16 cellular contexts compared by ENCODE assay signal in the genomic region with DNA sequence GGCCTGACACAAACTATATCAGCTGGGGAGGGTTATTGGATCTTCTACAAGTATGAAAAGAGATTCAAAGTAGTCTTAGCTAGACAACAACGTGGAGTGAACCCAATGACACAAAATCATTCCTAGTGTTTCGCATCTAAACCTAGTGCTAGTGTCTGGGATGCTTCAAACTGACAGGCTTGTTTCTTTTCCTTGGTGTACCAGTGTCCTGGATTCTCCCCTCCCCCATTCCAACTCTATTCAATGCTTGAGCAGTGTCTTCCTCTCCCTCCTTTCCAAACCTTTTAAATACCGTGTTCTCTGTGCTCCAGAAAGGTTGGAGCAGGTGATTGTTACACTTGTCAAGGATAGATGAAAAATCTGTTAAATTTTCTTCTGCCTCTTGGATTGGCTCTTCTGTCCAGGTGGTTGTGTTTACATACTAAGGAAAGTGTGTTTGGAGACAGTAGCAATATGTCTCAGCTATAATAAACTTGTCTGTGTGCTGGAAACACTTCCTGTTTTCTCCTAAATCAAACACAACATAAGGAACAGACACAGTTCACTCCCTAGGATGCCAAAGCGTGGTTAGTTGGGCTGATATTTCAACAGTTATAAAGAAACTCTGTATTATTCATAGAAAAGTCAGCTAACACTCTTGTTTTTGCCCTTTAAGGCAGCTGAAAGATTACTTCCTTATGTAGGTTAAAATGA. TPM values are rescaled to one million over a fixed set of nuclear protein-coding genes. Genes with fewer than 3 reads are reported as not detected.
DNase-seq lines count a peak whose midpoint lies in the region; ATAC-seq, FAIRE-seq and TF ChIP-seq lines count a peak whose summit lies in the region.
"Had no signal": no experiment of that assay in that cellular context is flagged by ENCODE, and none has a peak within 500 bp of the region (broad histone marks: within the 10 kb centered on the region; RNA-seq: fewer than 3 reads in every experiment).

No MANE protein-coding gene starts in this region.

- peaks cover 65 to 87% of the 10 kb centered on the region in 2 experiments for H3K4me1 Mint-ChIP-seq in H9
- H3K4me1 Mint-ChIP-seq: CD8-positive, alpha-beta memory T cell had no signal

- peaks cover 14 to 45% (median 42%) of the 10 kb centered on the region in 3 experiments for H3K36me3 Mint-ChIP-seq in H9 (ENCODE audit: insufficient read depth in 1 of 3, low read depth in 3 of 3)
- H3K36me3 Mint-ChIP-seq: CD8-positive, alpha-beta memory T cell had no signal

- H3K9me3 Mint-ChIP-seq in H9, result peaks cover 4 to 13% of the 10 kb centered on the region in 2 experiments
- H3K9me3 Mint-ChIP-seq: activated CD4-positive, alpha-beta memory T cell treated with anti-CD3 and anti-CD28 coated beads, Interleukin-2, amount 10 ng/mL, durations not matched to agents 7 days and 5 days; CD8-positive, alpha-beta memory T cell; T-helper 1 cell treated with Interleukin-12 subunit alpha and Interleukin-12 subunit beta and Interleukin-4 antibody, amounts not matched to agents 30 μg/mL and 1 μg/mL, for 36 hours had no signal

- peaks cover 3% of the 10 kb centered on the region for H3K23me2 ChIP-seq in H9 (ENCODE audit: insufficient read length, low read depth, low read length, poor library complexity, severe bottlenecking)

- FAIRE-seq in pancreas (lab: Jason Lieb, UNC), result peak; percentile 56

- no peak overlapping the region for H2BK12ac ChIP-seq in H9 (ENCODE audit: insufficient read length, low read depth, low read length)

- H3K4me3 ChIP-seq in choroid plexus epithelial cell (ENCODE audit: low read depth, low read length), result no peak overlapping the region
- no peak overlapping the region for H3K4me3 ChIP-seq in pancreas
- H3K4me3 ChIP-seq in Karpas-422 (ENCODE audit: low read length), result no peak overlapping the region
- H3K4me3 ChIP-seq: right atrium auricular region had no signal

- no peak overlapping the region for H2BK20ac ChIP-seq in H9 (ENCODE audit: low read depth, low read length, poor library complexity, severe bottlenecking)

- no peaks in the 10 kb centered on the region for H3K79me1 ChIP-seq in H9 (ENCODE audit: insufficient read depth, low read depth, low read length, poor library complexity, severe bottlenecking)

- no peak overlapping the region for H2BK15ac ChIP-seq in H9 (ENCODE audit: low read depth, low read length)

- H3K79me2 ChIP-seq in H9 (ENCODE audit: insufficient read depth, low read length) (peaks cover 3% of the 10 kb centered on the region; the same call in 1 of the 2 replicates), Karpas-422 (ENCODE audit: low read length) (no peaks in the 10 kb centered on the region)

- H3K27ac ChIP-seq in H9 (ENCODE audit: insufficient read length, low read depth, low read length) (peak overlapping the region; percentile 76), pancreas (peak overlapping the region in 1 of 4 donors; percentile 39), Karpas-422 (ENCODE audit: low read length) (no peak overlapping the region)
- H3K27ac ChIP-seq: HL-60, right atrium auricular region had no signal

- no peak overlapping the region for H3K14ac ChIP-seq in H9 (ENCODE audit: insufficient read depth, low read length)

- intact Hi-C loops in pancreas (cut with DNase I), result no loop called here

- DNase-seq in H9 (no peak), NCI-H2081 (lab: John Stamatoyannopoulos, UW) (peak; percentile 57 to 86), choroid plexus epithelial cell (ENCODE audit: low read depth) (peak; percentile 4), pancreas (no peak), SKM-1 treated with dmso at 0.1 percent for 144 hours (lab: John Stamatoyannopoulos, UW; ENCODE audit: unreplicated experiment) (no peak), Karpas-422 (no peak)
- DNase-seq in stimulated activated naive CD8-positive, alpha-beta T cell treated with anti-CD3 and anti-CD28 coated beads, Interleukin-15, Interleukin-2, amounts not matched to agents 100 U/mL and 50 U/mL, for 24 hours, result no peak
- DNase-seq: activated CD4-positive, alpha-beta memory T cell treated with anti-CD3 and anti-CD28 coated beads, Interleukin-2, amount 10 ng/mL, durations not matched to agents 7 days and 5 days; activated naive CD4-positive, alpha-beta T cell treated with Interleukin-2 at 50 U/mL for 16 hours; CD8-positive, alpha-beta memory T cell; erythroblast had no signal

- no peaks in the 10 kb centered on the region for H3K9me2 ChIP-seq in Karpas-422 (replicated peaks; ENCODE audit: insufficient read depth, low read length)

- peaks cover 2% of the 10 kb centered on the region; the same call in 1 of the 2 replicates for H3K27me3 Mint-ChIP-seq in H9 (ENCODE audit: low read depth)

- H3K18ac ChIP-seq in H9 (ENCODE audit: insufficient read length, low read depth, low read length), result no peak overlapping the region

- H3K56ac ChIP-seq in H9 (ENCODE audit: insufficient read length, low read depth, low read length), result no peak overlapping the region

- no peaks in the 10 kb centered on the region for H3K9me3 ChIP-seq in H9 (ENCODE audit: control insufficient read depth, low read depth, low read length)
- H3K9me3 ChIP-seq in pancreas, result no peaks in the 10 kb centered on the region
- no peaks in the 10 kb centered on the region for H3K9me3 ChIP-seq in Karpas-422 (ENCODE audit: low read length)
- H3K9me3 ChIP-seq: right atrium auricular region had no signal

- H4K5ac ChIP-seq in H9 (ENCODE audit: insufficient read length, low read depth, low read length), result no peak overlapping the region

- no peak overlapping the region for H3K9ac ChIP-seq in H9 (ENCODE audit: extremely low read depth, insufficient read length, low read length)
- H3K9ac ChIP-seq in Karpas-422 (ENCODE audit: low read length), result no peak overlapping the region

- H4K8ac ChIP-seq in H9 (replicated peaks; ENCODE audit: insufficient read length, low read depth, low read length), result no peak overlapping the region

- no peak overlapping the region for H3K4ac ChIP-seq in H9 (ENCODE audit: low read depth, low read length)

- H2BK5ac ChIP-seq in H9 (ENCODE audit: insufficient read length, low read length), result no peak overlapping the region

- H3T11ph ChIP-seq in H9 (ENCODE audit: low read length), result no peak overlapping the region

- H4K91ac ChIP-seq in H9 (ENCODE audit: insufficient read length, low read depth, low read length), result no peak overlapping the region

- no peaks in the 10 kb centered on the region for H3K36me3 ChIP-seq in pancreas
- H3K36me3 ChIP-seq in Karpas-422 (ENCODE audit: insufficient read depth, low read length), result no peaks in the 10 kb centered on the region
- H3K36me3 ChIP-seq: right atrium auricular region had no signal

- no peak overlapping the region for H2AFZ ChIP-seq in H9 (ENCODE audit: low read length)
- H2AFZ ChIP-seq in Karpas-422 (ENCODE audit: low read length), result no peak overlapping the region

- no peak for TF ChIP-seq CTCF in H9 (conservative IDR thresholded peaks at IDR 0.05)
- TF ChIP-seq CTCF in choroid plexus epithelial cell (conservative IDR thresholded peaks at IDR 0.05; ENCODE audit: low read depth, low read length), result no peak
- TF ChIP-seq CTCF in pancreas (IDR thresholded peaks at IDR 0.05), result no peak

- H4K20me1 ChIP-seq in H9 (ENCODE audit: control insufficient read depth, insufficient read depth, insufficient read length), result no peaks in the 10 kb centered on the region
- no peaks in the 10 kb centered on the region for H4K20me1 ChIP-seq in Karpas-422 (ENCODE audit: insufficient read depth, low read depth, low read length)

- peak overlapping the region; percentile 41 to 86 (median 85); a peak in 6 of 7 replicates for H3K27ac Mint-ChIP-seq in H9
- H3K27ac Mint-ChIP-seq: activated CD4-positive, alpha-beta memory T cell treated with anti-CD3 and anti-CD28 coated beads, Interleukin-2, amount 10 ng/mL, durations not matched to agents 7 days and 5 days; CD8-positive, alpha-beta memory T cell; T-helper 1 cell treated with Interleukin-12 subunit alpha and Interleukin-12 subunit beta and Interleukin-4 antibody, amounts not matched to agents 30 μg/mL and 1 μg/mL, for 36 hours had no signal

- H3K4me2 ChIP-seq in H9 (ENCODE audit: insufficient read depth, insufficient read length, low read length) (peak overlapping the region; percentile 79), Karpas-422 (ENCODE audit: low read depth, low read length, poor library complexity, severe bottlenecking) (no peak overlapping the region)

- no peaks in the 10 kb centered on the region for H3K27me3 ChIP-seq in H9 (ENCODE audit: insufficient read depth, low read length)
- H3K27me3 ChIP-seq in pancreas, result no peaks in the 10 kb centered on the region
- no peaks in the 10 kb centered on the region for H3K27me3 ChIP-seq in Karpas-422 (ENCODE audit: low read length)
- H3K27me3 ChIP-seq: right atrium auricular region had no signal

- WGBS in H9 (ENCODE audit: extremely low coverage, insufficient read length, low lambda C conversion rate), result no CpG with 5 or more reads among the region's 4 CpGs
- 51 to 58% methylated on average over 4 of the region's 4 CpGs for WGBS in pancreas, 2 donors

- no peak overlapping the region for H2AK5ac ChIP-seq in H9 (ENCODE audit: insufficient read length, low read length)

- peak in 3 of 4 donors; percentile 52 to 72 (median 68) for ATAC-seq in pancreas
- no peak for ATAC-seq in stimulated activated naive CD8-positive, alpha-beta T cell treated with anti-CD3 and anti-CD28 coated beads, Interleukin-15, Interleukin-2, amounts not matched to agents 100 U/mL and 50 U/mL, for 24 hours

- no peak overlapping the region for H2BK120ac ChIP-seq in H9 (ENCODE audit: low read depth, low read length, poor library complexity, severe bottlenecking)

- H3K4me1 ChIP-seq in H9 (ENCODE audit: insufficient read depth, low read length) (peaks cover 17% of the 10 kb centered on the region), pancreas (peaks cover 0 to 4% (median 0%) of the 10 kb centered on the region in 3 donors), Karpas-422 (ENCODE audit: low read length) (peaks cover 21% of the 10 kb centered on the region)
- H3K4me1 ChIP-seq: right atrium auricular region had no signal

- peak overlapping the region; percentile 97 to 99 for H3K4me3 Mint-ChIP-seq in H9
- H3K4me3 Mint-ChIP-seq: activated CD4-positive, alpha-beta memory T cell treated with anti-CD3 and anti-CD28 coated beads, Interleukin-2, amount 10 ng/mL, durations not matched to agents 7 days and 5 days; CD8-positive, alpha-beta memory T cell; T-helper 1 cell treated with Interleukin-12 subunit alpha and Interleukin-12 subunit beta and Interleukin-4 antibody, amounts not matched to agents 30 μg/mL and 1 μg/mL, for 36 hours had no signal

- no peak overlapping the region for H3K23ac ChIP-seq in H9 (ENCODE audit: insufficient read length, low read depth, low read length)

RNA-seq across cellular contexts. Expression of a gene that starts 14.4 kb away (rescaled TPM):
- 1.3 and 1.9 TPM in 2 replicates for total RNA-seq in H9 (2021)
- under 1 TPM in 1 of 6 donors, not detected in 5; 0.08 TPM for total RNA-seq in pancreas
- under 1 TPM in 1 of 2 donors, not detected in 1; 0.02 TPM for polyA plus RNA-seq in pancreas
- total RNA-seq in Karpas-422 (2014; rRNA removed; shearing (Covaris generic); ENCODE audit: low replicate concordance), result 0.07 and 0.48 TPM in 2 replicates
- total RNA-seq: activated CD4-positive, alpha-beta memory T cell treated with anti-CD3 and anti-CD28 coated beads, Interleukin-2, amount 10 ng/mL, durations not matched to agents 7 days and 5 days; cardiac septum; CD8-positive, alpha-beta memory T cell; myocyte; right atrium auricular region had no signal
- polyA plus RNA-seq: CD8-positive, alpha-beta memory T cell had no signal

Comparison
In these comparisons a context has a peak if more than half of its experiments do, and no peak if none do; other contexts are left out.
1. DNase-seq: peak in NCI-H2081 (2 of 2) and choroid plexus epithelial cell (single experiment); none in H9 (single experiment), pancreas (0 of 6), stimulated activated naive CD8-positive, alpha-beta T cell treated with anti-CD3 and anti-CD28 coated beads, Interleukin-15, Interleukin-2, amounts not matched to agents 100 U/mL and 50 U/mL, for 24 hours (single experiment), SKM-1 treated with dmso at 0.1 percent for 144 hours (single experiment) and Karpas-422 (single experiment).